Comparison of ENCODE assay signal across 8 cellular contexts in the genomic region with DNA sequence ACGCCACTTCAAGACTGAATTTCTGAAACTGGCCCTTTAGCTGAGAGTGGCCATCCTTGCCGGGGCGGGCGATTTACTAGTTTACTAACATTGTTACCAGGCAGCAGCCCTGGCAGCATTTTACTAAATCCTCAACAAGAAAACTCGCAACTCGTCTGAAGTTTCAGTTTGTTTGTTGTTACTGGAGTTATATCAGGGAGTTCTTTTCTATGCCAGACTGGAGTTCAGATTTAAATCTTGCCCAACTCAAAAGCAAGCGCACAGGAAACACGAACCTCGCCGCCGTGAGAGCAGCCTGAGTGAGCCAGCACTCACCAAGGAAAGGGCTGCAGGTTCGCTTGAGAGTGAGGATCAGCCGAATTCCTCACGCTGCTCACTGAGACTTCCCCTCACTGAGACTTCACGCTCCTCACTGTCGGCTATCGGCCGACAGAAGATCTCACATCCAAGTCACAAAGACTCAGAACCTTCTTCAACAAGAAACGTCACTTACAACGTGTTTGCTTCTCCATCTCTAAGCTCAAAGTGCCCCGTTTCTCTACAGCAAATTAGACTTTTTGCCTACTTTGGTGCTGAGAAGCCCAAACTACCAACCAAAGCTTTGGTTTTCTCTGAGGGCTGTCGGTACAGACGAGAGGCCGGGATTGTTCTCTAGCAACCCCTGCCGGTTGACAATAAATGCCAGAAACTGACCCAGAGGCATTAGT.
DNase-seq lines count a peak whose midpoint lies in the region; ATAC-seq lines count a peak whose summit lies in the region.

No MANE protein-coding gene starts in this region.

- WGBS in ectodermal cell, 2 experiments: 15 to 19% methylated on average over 25 of the region's 25 CpGs

- CTCF ChIA-PET in activated CD4-positive, alpha-beta memory T cell treated with anti-CD3 and anti-CD28 coated beads, Interleukin-2, amount 10 ng/mL, durations not matched to agents 7 days and 5 days (lab: Charles Lee): interaction anchor here (0.6 to 5.7 kb wide), 35 partner anchors 9 to 338 kb away, joined by 3 to 106 read pairs (median 4); no protein-coding TSS in a partner anchor

- peak overlapping the region; percentile 24 for H3K4me3 ChIP-seq in ectodermal cell (ENCODE audit: insufficient read depth, low read depth, low read length)

- peaks cover 13% of the 10 kb centered on the region for H3K4me1 Mint-ChIP-seq in activated CD4-positive, alpha-beta memory T cell treated with anti-CD3 and anti-CD28 coated beads, Interleukin-2, amount 10 ng/mL, durations not matched to agents 7 days and 5 days

- POLR2A ChIA-PET in activated CD4-positive, alpha-beta memory T cell treated with anti-CD3 and anti-CD28 coated beads, Interleukin-2, amount 10 ng/mL, durations not matched to agents 7 days and 5 days (lab: Charles Lee): interaction anchor here (0.6 to 1.8 kb wide), 5 partner anchors 13 to 818 kb away, joined by 3 to 18 read pairs (median 3); no protein-coding TSS in a partner anchor

- H3K9me3 Mint-ChIP-seq in activated CD4-positive, alpha-beta memory T cell treated with anti-CD3 and anti-CD28 coated beads, Interleukin-2, amount 10 ng/mL, durations not matched to agents 7 days and 5 days: no peaks in the 10 kb centered on the region

- no peaks in the 10 kb centered on the region for H3K27me3 ChIP-seq in ectodermal cell (ENCODE audit: control insufficient read depth, insufficient read depth, low read length, poor library complexity, severe bottlenecking)

- peak; percentile 80 for ATAC-seq in GM21619 (IDR thresholded peaks at IDR 0.05; ENCODE audit: unreplicated experiment)
- no peak for ATAC-seq in GM19397 (IDR thresholded peaks at IDR 0.05; ENCODE audit: unreplicated experiment)

- no peaks in the 10 kb centered on the region for H3K36me3 ChIP-seq in ectodermal cell (ENCODE audit: control insufficient read depth, insufficient read depth, low read length)

- H3K4me3 Mint-ChIP-seq in activated CD4-positive, alpha-beta memory T cell treated with anti-CD3 and anti-CD28 coated beads, Interleukin-2, amount 10 ng/mL, durations not matched to agents 7 days and 5 days: peak overlapping the region; percentile 76

- H3K27ac ChIP-seq in ectodermal cell (ENCODE audit: insufficient read depth, low read depth, low read length, poor library complexity, severe bottlenecking): peak overlapping the region; percentile 70

- peaks cover 32% of the 10 kb centered on the region for H3K4me1 ChIP-seq in ectodermal cell (ENCODE audit: control insufficient read depth, insufficient read depth, low read length)

- H3K27ac Mint-ChIP-seq in activated CD4-positive, alpha-beta memory T cell treated with anti-CD3 and anti-CD28 coated beads, Interleukin-2, amount 10 ng/mL, durations not matched to agents 7 days and 5 days: peak overlapping the region; percentile 79

- no peaks in the 10 kb centered on the region for H3K9me3 ChIP-seq in ectodermal cell (ENCODE audit: control insufficient read depth, low read length)

- H3K36me3 Mint-ChIP-seq in activated CD4-positive, alpha-beta memory T cell treated with anti-CD3 and anti-CD28 coated beads, Interleukin-2, amount 10 ng/mL, durations not matched to agents 7 days and 5 days (ENCODE audit: low read depth): no peaks in the 10 kb centered on the region

- DNase-seq in DMS114 treated with DMSO at 0.1 percent for 48 hours (lab: John Stamatoyannopoulos, UW; ENCODE audit: unreplicated experiment) (peak; percentile 2), LoVo (ENCODE audit: low spot score) (peak; percentile 54), lung microvascular endothelial cell (ENCODE audit: low read depth in 2 of 2) (peak; percentile 60 to 69)
- peak; percentile 78 for DNase-seq in activated CD4-positive, alpha-beta memory T cell treated with anti-CD3 and anti-CD28 coated beads, Interleukin-2, amount 10 ng/mL, durations not matched to agents 7 days and 5 days
- peak; percentile 34 for DNase-seq in stimulated activated CD8-positive, alpha-beta memory T cell treated with anti-CD3 and anti-CD28 coated beads, Interleukin-12 subunit alpha, Interleukin-12 subunit beta, amount 100 ng/mL, for 4 hours (ENCODE audit: low read depth)

- H3K27me3 Mint-ChIP-seq in activated CD4-positive, alpha-beta memory T cell treated with anti-CD3 and anti-CD28 coated beads, Interleukin-2, amount 10 ng/mL, durations not matched to agents 7 days and 5 days: no peaks in the 10 kb centered on the region

Comparison
In these comparisons a context has a peak if more than half of its experiments do, and no peak if none do; other contexts are left out.
1. DNase-seq: peak in every context shown above with its lines; median percentile 78 in activated CD4-positive, alpha-beta memory T cell treated with anti-CD3 and anti-CD28 coated beads, Interleukin-2, amount 10 ng/mL, durations not matched to agents 7 days and 5 days; 64 in lung microvascular endothelial cell; 54 in LoVo; 34 in stimulated activated CD8-positive, alpha-beta memory T cell treated with anti-CD3 and anti-CD28 coated beads, Interleukin-12 subunit alpha, Interleukin-12 subunit beta, amount 100 ng/mL, for 4 hours; 2 in DMS114 treated with DMSO at 0.1 percent for 48 hours.